8 cellular contexts compared by ENCODE assay signal in genomic region chr19:4472174-4472974, GRCh38. TPM values are rescaled to one million over a fixed set of nuclear protein-coding genes. Genes with fewer than 3 reads are reported as not detected.
DNase-seq lines count a peak whose midpoint lies in the region; ATAC-seq and TF ChIP-seq lines count a peak whose summit lies in the region.

HDGFL2 (plus strand) TSS chr19:4472297; CDS start chr19:4472351, 54 bp downstream.

- no peak for TF ChIP-seq CTCF in DOHH2 (IDR thresholded peaks at IDR 0.05; ENCODE audit: low read depth, low read length, poor library complexity, severe bottlenecking)
- TF ChIP-seq CTCF in spleen (IDR thresholded peaks at IDR 0.05 in 8 of 11, conservative IDR thresholded peaks at IDR 0.05 in 3 of 11) = no peak

- H3K79me2 ChIP-seq in DOHH2 (ENCODE audit: control insufficient read depth, low read length) = peaks cover 33% of the 10 kb centered on the region

- H3K9me2 ChIP-seq in DOHH2 (replicated peaks; ENCODE audit: control insufficient read depth, low read length) = no peaks in the 10 kb centered on the region

- H3K27ac ChIP-seq in DOHH2 (ENCODE audit: low read depth, low read length) (peak within 1 kb of the TSS; percentile 91), adipose tissue (ENCODE audit: low read depth, low read length) (peak within 1 kb of the TSS; percentile 54), spleen (peak within 1 kb of the TSS; percentile 87 to 96 (median 94))

- 0 to 1% (median 1%) methylated on average over 47 to 70 of the region's 71 CpGs for WGBS in adipose tissue, 3 donors
- WGBS in spleen, 5 donors = 0 to 2% (median 1%) methylated on average over 15 to 69 of the region's 71 CpGs

- no peak for TF ChIP-seq POLR2A in spleen (IDR thresholded peaks at IDR 0.05)

- H3K36me3 ChIP-seq in DOHH2 (ENCODE audit: control insufficient read depth, low read length) = peaks cover 19% of the 10 kb centered on the region
- peaks cover 14% of the 10 kb centered on the region for H3K36me3 ChIP-seq in iPS-15b (ENCODE audit: control insufficient read depth, insufficient read depth, low read length)
- peaks cover 0 to 25% (median 19%) of the 10 kb centered on the region in 6 donors for H3K36me3 ChIP-seq in spleen

- peak within 1 kb of the TSS; percentile 73 for H3K9ac ChIP-seq in iPS-15b (ENCODE audit: low read depth, low read length)

- peak; percentile 2 for ATAC-seq in HG03575 (IDR thresholded peaks at IDR 0.05; ENCODE audit: extremely low read depth, insufficient number of reproducible peaks, low FRiP score, unreplicated experiment)

- no peaks in the 10 kb centered on the region for H4K20me1 ChIP-seq in DOHH2 (ENCODE audit: control insufficient read depth, insufficient read depth, low read depth, low read length)

- peak; percentile 98 for DNase-seq in spleen
- DNase-seq in NOMO-1 treated with dmso at 0.1 percent for 144 hours (lab: John Stamatoyannopoulos, UW; ENCODE audit: unreplicated experiment) = no peak
- no peak for DNase-seq in activated effector memory CD4-positive, alpha-beta T cell treated with Interleukin-2 at 50 U/mL for 16 hours
- DNase-seq in SW480 (ENCODE audit: low spot score) = no peak

- H3K27me3 ChIP-seq in DOHH2 (ENCODE audit: control insufficient read depth, low read length) (no peaks in the 10 kb centered on the region), iPS-15b (ENCODE audit: control insufficient read depth, insufficient read depth, low read length) (no peaks in the 10 kb centered on the region), spleen (replicated peaks in 1 of 7) (no peaks in the 10 kb centered on the region)

- intact Hi-C loops in spleen (cut with DNase I; ENCODE audit: low total_unique reads) = no loop called here

- H3K4me3 ChIP-seq in DOHH2 (ENCODE audit: low read length) = peak within 1 kb of the TSS; percentile 82
- H3K4me3 ChIP-seq in iPS-15b (ENCODE audit: low read depth, low read length) = peak within 1 kb of the TSS; percentile 85
- H3K4me3 ChIP-seq in spleen = peak within 1 kb of the TSS; percentile 87 to 99 (median 94)

- peaks cover 29% of the 10 kb centered on the region for H3K4me1 ChIP-seq in DOHH2 (ENCODE audit: control insufficient read depth, low read length)
- no peaks in the 10 kb centered on the region for H3K4me1 ChIP-seq in iPS-15b (ENCODE audit: control insufficient read depth, insufficient read depth, low read length)
- peaks cover 17 to 42% (median 33%) of the 10 kb centered on the region in 6 donors for H3K4me1 ChIP-seq in spleen

- H3K4me2 ChIP-seq in DOHH2 (ENCODE audit: low read length) = peak within 1 kb of the TSS; percentile 74

- peaks cover 9% of the 10 kb centered on the region for H3F3A ChIP-seq in DOHH2 (ENCODE audit: control insufficient read depth, insufficient read depth)

- H3K9me3 ChIP-seq in DOHH2 (ENCODE audit: control insufficient read depth, insufficient read depth, low read length) = no peaks in the 10 kb centered on the region
- no peaks in the 10 kb centered on the region for H3K9me3 ChIP-seq in iPS-15b (ENCODE audit: control insufficient read depth, insufficient read depth, low read length)
- H3K9me3 ChIP-seq in spleen = no peaks in the 10 kb centered on the region

RNA-seq across cellular contexts. Expression of gene HDGFL2, which starts in this region (rescaled TPM):
- polyA plus RNA-seq in adipose tissue = 10 to 100 TPM; 20.5 to 60.3 (median 24.6) TPM
- 10 to 100 TPM; 23.2 to 39.7 (median 29.4) TPM for total RNA-seq in spleen
- 100 to 1,000 TPM in 1 of 3 donors, 10 to 100 TPM in 2; 25.3 to 136 (median 26.0) TPM for polyA plus RNA-seq in spleen
